In genomic region chr16:66606000-66606751, GRCh38 we compare ENCODE assay signal across 8 cellular contexts. TPM values are rescaled to one million over a fixed set of nuclear protein-coding genes. Genes with fewer than 3 reads are reported as not detected.
A peak's percentile ranks its signal among the peaks of the same experiment; 100 is the strongest.
DNase-seq lines count a peak whose midpoint lies in the region; ATAC-seq and TF ChIP-seq lines count a peak whose summit lies in the region.

No MANE protein-coding gene starts in this region.

- H3K36me3 ChIP-seq in lower lobe of right lung: peaks cover 24% of the 10 kb centered on the region

- peaks cover 36% of the 10 kb centered on the region for H3K36me3 Mint-ChIP-seq in activated T-helper 17 cell treated with anti-CD3 and anti-CD28 coated beads, Interleukin-2, amount 50 U/mL, for 72 hours (ENCODE audit: low read depth)

- no peaks in the 10 kb centered on the region for H3K27me3 Mint-ChIP-seq in activated T-helper 17 cell treated with anti-CD3 and anti-CD28 coated beads, Interleukin-2, amount 50 U/mL, for 72 hours

- H3K27ac Mint-ChIP-seq in activated T-helper 17 cell treated with anti-CD3 and anti-CD28 coated beads, Interleukin-2, amount 50 U/mL, for 72 hours: peak overlapping the region; percentile 83

- peaks cover 25% of the 10 kb centered on the region for H3K4me1 Mint-ChIP-seq in activated T-helper 17 cell treated with anti-CD3 and anti-CD28 coated beads, Interleukin-2, amount 50 U/mL, for 72 hours

- H3K9me3 ChIP-seq in lower lobe of right lung: no peaks in the 10 kb centered on the region

- intact Hi-C loops in lower lobe of right lung (cut with DNase I): no loop called here

- peak overlapping the region; percentile 74 for H3K4me3 ChIP-seq in lower lobe of right lung

- H3K27ac ChIP-seq in lower lobe of right lung: peak overlapping the region; percentile 89

- peak; percentile 61 for ATAC-seq in GM18517 (IDR thresholded peaks at IDR 0.05; ENCODE audit: unreplicated experiment)
- ATAC-seq in HG03097 (IDR thresholded peaks at IDR 0.05; ENCODE audit: low FRiP score, unreplicated experiment): peak; percentile 44
- no peak for ATAC-seq in activated T-helper 17 cell treated with anti-CD3 and anti-CD28 coated beads, Interleukin-2, amount 50 U/mL, for 72 hours (replicated peaks)
- no peak for ATAC-seq in lower lobe of right lung

- peak; percentile 49 for DNase-seq in A172 (ENCODE audit: low spot score)
- no peak for DNase-seq in lower lobe of right lung
- DNase-seq in inferior parietal cortex (ENCODE audit: extremely low spot score): no peak
- no peak for DNase-seq in stimulated activated naive CD4-positive, alpha-beta T cell (lab: John Stamatoyannopoulos, UW)
- no peak for DNase-seq in NCI-H1436 treated with DMSO at 0.1 percent for 48 hours (lab: John Stamatoyannopoulos, UW)

- peak overlapping the region; percentile 80 for H3K4me3 Mint-ChIP-seq in activated T-helper 17 cell treated with anti-CD3 and anti-CD28 coated beads, Interleukin-2, amount 50 U/mL, for 72 hours

- no peaks in the 10 kb centered on the region for H3K9me3 Mint-ChIP-seq in activated T-helper 17 cell treated with anti-CD3 and anti-CD28 coated beads, Interleukin-2, amount 50 U/mL, for 72 hours

- TF ChIP-seq CTCF in lower lobe of right lung (IDR thresholded peaks at IDR 0.05): no peak

- no peaks in the 10 kb centered on the region for H3K27me3 ChIP-seq in lower lobe of right lung (ENCODE audit: low read depth)

- peaks cover 33% of the 10 kb centered on the region for H3K4me1 ChIP-seq in lower lobe of right lung

RNA-seq across cellular contexts. Expression of gene CMTM3, which starts 1.7 kb away (rescaled TPM):
- total RNA-seq in A172 (2014; rRNA removed; shearing (Covaris generic)): 48.2 and 53.7 TPM in 2 replicates
- 10 to 100 TPM; 46.7 to 64.1 TPM for total RNA-seq in activated T-helper 17 cell treated with anti-CD3 and anti-CD28 coated beads, Interleukin-2, amount 50 U/mL, for 72 hours
- 35.8 TPM for total RNA-seq in lower lobe of right lung

RNA-seq across cellular contexts. Expression of gene CMTM2, which starts 26.9 kb away (rescaled TPM):
- not detected in 2 replicates for total RNA-seq in A172 (2014; rRNA removed; shearing (Covaris generic))
- 1 to 10 TPM in 1 of 2 donors, under 1 TPM in 1; 0.78 to 1.3 TPM for total RNA-seq in activated T-helper 17 cell treated with anti-CD3 and anti-CD28 coated beads, Interleukin-2, amount 50 U/mL, for 72 hours
- 4.0 TPM for total RNA-seq in lower lobe of right lung

RNA-seq across cellular contexts. Expression of gene CMTM1, which starts 39.9 kb away (rescaled TPM):
- total RNA-seq in A172 (2014; rRNA removed; shearing (Covaris generic)): 1.1 and 1.3 TPM in 2 replicates
- total RNA-seq in activated T-helper 17 cell treated with anti-CD3 and anti-CD28 coated beads, Interleukin-2, amount 50 U/mL, for 72 hours: 10 to 100 TPM; 15.8 to 15.9 TPM
- total RNA-seq in lower lobe of right lung: 8.1 TPM

RNA-seq across cellular contexts. Expression of gene CKLF, which starts 53.8 kb away (rescaled TPM):
- 180 and 186 TPM in 2 replicates for total RNA-seq in A172 (2014; rRNA removed; shearing (Covaris generic))
- total RNA-seq in activated T-helper 17 cell treated with anti-CD3 and anti-CD28 coated beads, Interleukin-2, amount 50 U/mL, for 72 hours: 100 to 1,000 TPM; 117 to 155 TPM
- total RNA-seq in lower lobe of right lung: 64.9 TPM

RNA-seq across cellular contexts. Expression of gene TK2, which starts 56.3 kb away (rescaled TPM):
- 31.9 and 35.0 TPM in 2 replicates for total RNA-seq in A172 (2014; rRNA removed; shearing (Covaris generic))
- total RNA-seq in activated T-helper 17 cell treated with anti-CD3 and anti-CD28 coated beads, Interleukin-2, amount 50 U/mL, for 72 hours: 1 to 10 TPM; 5.7 to 6.6 TPM
- 36.2 TPM for total RNA-seq in lower lobe of right lung

Comparison
In these comparisons a context has a peak if more than half of its experiments do, and no peak if none do; other contexts are left out.
1. ATAC-seq: peak in GM18517 (single experiment) and HG03097 (single experiment); none in activated T-helper 17 cell treated with anti-CD3 and anti-CD28 coated beads, Interleukin-2, amount 50 U/mL, for 72 hours (single experiment) and lower lobe of right lung (0 of 2).